8 cellular contexts compared by ENCODE assay signal in the genomic region with DNA sequence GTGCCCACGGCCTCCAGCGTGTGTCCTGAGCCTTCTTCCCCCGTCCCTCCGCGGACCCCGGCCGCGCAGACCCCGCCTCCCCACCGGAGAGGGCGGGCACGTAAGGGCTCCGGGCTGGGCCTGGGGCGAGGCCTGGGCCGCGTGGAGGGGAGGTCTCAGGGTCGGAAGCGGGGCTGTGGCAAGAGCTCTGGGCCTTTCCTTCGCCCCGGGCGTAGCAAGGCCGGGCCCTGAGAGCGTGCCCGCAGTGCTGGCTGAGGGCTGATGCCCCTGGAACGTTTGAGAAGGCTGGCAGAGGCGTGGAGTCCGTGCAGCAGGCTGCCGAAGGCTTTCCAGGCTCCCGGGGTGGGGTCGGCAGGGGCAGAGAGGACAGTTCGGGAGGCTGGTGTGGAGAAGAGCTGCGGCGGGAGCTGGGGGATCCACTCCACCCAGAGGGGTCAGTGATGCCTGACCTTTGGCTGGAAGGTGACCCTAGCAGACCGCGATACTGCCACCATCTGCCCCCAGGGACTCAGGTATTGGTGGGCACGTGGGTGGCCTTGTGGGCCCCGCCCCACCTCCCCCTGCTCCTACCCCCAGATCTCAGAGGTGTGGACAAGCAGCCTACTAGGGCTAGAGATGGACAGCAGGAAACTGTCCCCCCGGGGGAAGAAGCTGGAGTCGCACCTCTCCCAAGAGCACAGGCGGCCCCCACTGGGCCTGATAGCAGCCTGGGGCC. TPM values are rescaled to one million over a fixed set of nuclear protein-coding genes. Genes with fewer than 3 reads are reported as not detected.
DNase-seq lines count a peak whose midpoint lies in the region; ATAC-seq and TF ChIP-seq lines count a peak whose summit lies in the region.

No MANE protein-coding gene starts in this region.

- no peak overlapping the region for H3K27ac Mint-ChIP-seq in WTC11

- TF ChIP-seq POLR2A in IMR-90 (IDR thresholded peaks at IDR 0.05; ENCODE audit: low read depth, low read length): no peak
- TF ChIP-seq POLR2A in esophagus squamous epithelium (IDR thresholded peaks at IDR 0.05): no peak

- H3K36me3 Mint-ChIP-seq in WTC11: peaks cover 42% of the 10 kb centered on the region

- H3K4me3 ChIP-seq in IMR-90 (ENCODE audit: insufficient read depth, low read depth, low read length) (peak overlapping the region; percentile 90), esophagus squamous epithelium (peak overlapping the region; percentile 68 to 92 (median 82)), neuron (ENCODE audit: low read length) (peak overlapping the region; percentile 74)

- 75% methylated on average over 16 of the region's 40 CpGs; no CpG with 5 or more reads in 1 of the 2 experiments for WGBS in IMR-90 (ENCODE audit: extremely low coverage in 2 of 2, insufficient read length in 1 of 2), 2 experiments
- WGBS in esophagus squamous epithelium, 2 donors: 73% methylated on average over 3 of the region's 40 CpGs; no CpG with 5 or more reads in 1 of the 2 donors

- peak; percentile 11 for DNase-seq in IMR-90
- DNase-seq in WTC11 (ENCODE audit: low spot score): no peak
- DNase-seq in esophagus squamous epithelium (lab: John Stamatoyannopoulos, UW): no peak
- DNase-seq in GM19240 (ENCODE audit: insufficient read length, low spot score): no peak

- peak overlapping the region; percentile 91 for H3K4ac ChIP-seq in IMR-90 (ENCODE audit: low read depth, low read length)

- H3K79me1 ChIP-seq in IMR-90 (ENCODE audit: low read depth in 1 of 2, low read length in 2 of 2): peaks cover 22 to 30% of the 10 kb centered on the region in 2 experiments

- peak overlapping the region; percentile 84 for H2AK5ac ChIP-seq in IMR-90 (ENCODE audit: low read depth, low read length)

- ATAC-seq in GM21423 (IDR thresholded peaks at IDR 0.05; ENCODE audit: unreplicated experiment) (peak; percentile 24), IMR-90 (ENCODE audit: low read depth) (peak; percentile 53), WTC11 (peak; percentile 74), HG02763 (IDR thresholded peaks at IDR 0.05; ENCODE audit: unreplicated experiment) (no peak)

- H3K27ac ChIP-seq in IMR-90 (ENCODE audit: insufficient read depth, low read length) (peak overlapping the region; percentile 97), esophagus squamous epithelium (peak overlapping the region; percentile 77 to 92 (median 86))

- TF ChIP-seq CTCF in IMR-90 (conservative IDR thresholded peaks at IDR 0.05; ENCODE audit: low read depth, low read length): no peak
- no peak for TF ChIP-seq CTCF in WTC11 (IDR thresholded peaks at IDR 0.05)
- TF ChIP-seq CTCF in esophagus squamous epithelium (IDR thresholded peaks at IDR 0.05): no peak

- H4K20me1 ChIP-seq in IMR-90 (ENCODE audit: insufficient read depth, low read length): no peaks in the 10 kb centered on the region

- H3K27me3 ChIP-seq in IMR-90 (ENCODE audit: control insufficient read depth, insufficient read depth, low read length): no peaks in the 10 kb centered on the region
- H3K27me3 ChIP-seq in esophagus squamous epithelium: no peaks in the 10 kb centered on the region
- H3K27me3 ChIP-seq in neuron (ENCODE audit: insufficient read depth, low read length): no peaks in the 10 kb centered on the region

- peak overlapping the region; percentile 55 for H3K4me3 Mint-ChIP-seq in WTC11

- CTCF ChIA-PET in IMR-90 (lab: Yijun Ruan, JAX): no interaction called here
- CTCF ChIA-PET in WTC11 (lab: Charles Lee): interaction anchor here (0.7 to 0.8 kb wide), 2 partner anchors 82 to 87 kb away, joined by 3 read pairs; no protein-coding TSS in a partner anchor

- in situ Hi-C loops in IMR-90 (cut with MboI; ENCODE audit: low sequenced_read_pairs): no loop called here

- H3K27me3 Mint-ChIP-seq in WTC11 (ENCODE audit: low read depth): peaks cover 53% of the 10 kb centered on the region

- peaks cover 33% of the 10 kb centered on the region for H3K9me3 Mint-ChIP-seq in WTC11

- H3K36me3 ChIP-seq in ES-I3 (ENCODE audit: insufficient read depth, low read length) (no peaks in the 10 kb centered on the region; the same call in 1 of the 2 replicates), IMR-90 (ENCODE audit: control insufficient read depth, insufficient read depth, low read length) (peaks cover 14% of the 10 kb centered on the region), esophagus squamous epithelium (peaks cover 0 to 42% (median 12%) of the 10 kb centered on the region in 3 donors), neuron (ENCODE audit: insufficient read depth, low read length) (peaks cover 17% of the 10 kb centered on the region)

- H2AFZ ChIP-seq in IMR-90 (replicated peaks; ENCODE audit: low read length, poor library complexity) (peak overlapping the region; percentile 99), neuron (ENCODE audit: low read depth, low read length) (peak overlapping the region; percentile 66)

- no peaks in the 10 kb centered on the region for H3K4me1 ChIP-seq in ES-I3 (ENCODE audit: insufficient read depth, low read length)
- peaks cover 5% of the 10 kb centered on the region; the same call in 1 of the 2 replicates for H3K4me1 ChIP-seq in IMR-90 (ENCODE audit: control insufficient read depth, insufficient read depth, low read length)
- peaks cover 14 to 33% (median 17%) of the 10 kb centered on the region in 3 donors for H3K4me1 ChIP-seq in esophagus squamous epithelium
- H3K4me1 ChIP-seq in neuron (ENCODE audit: insufficient read depth, low read length): peaks cover 14% of the 10 kb centered on the region

- dilution Hi-C loops in IMR-90 (cut with HindIII; ENCODE audit: low sequenced_read_pairs, unreplicated experiment): no loop called here

- no peaks in the 10 kb centered on the region for H3K4me1 Mint-ChIP-seq in WTC11

- no TSS peak for BruUV-seq in IMR-90 (replicated peaks; lab: Mats Ljungman, UMichigan)

- POLR2A ChIA-PET in IMR-90 (lab: Charles Lee; ENCODE audit: unreplicated experiment): no interaction called here
- POLR2A ChIA-PET in WTC11 (lab: Charles Lee): no interaction called here

- H2BK20ac ChIP-seq in IMR-90 (ENCODE audit: low read depth, low read length): no peak overlapping the region

- H3K56ac ChIP-seq in IMR-90 (ENCODE audit: extremely low read depth, insufficient read depth, low read length): peak overlapping the region; percentile 57

- intact Hi-C loops in IMR-90 (cut with micrococcal nuclease) (no loop called here), esophagus squamous epithelium (cut with DNase I) (no loop called here)

- peak overlapping the region; percentile 59 for H3K23ac ChIP-seq in IMR-90 (ENCODE audit: low read depth, low read length)

- H2BK5ac ChIP-seq in IMR-90 (ENCODE audit: low read depth, low read length, poor library complexity, severe bottlenecking): peak overlapping the region; percentile 60

- no peak overlapping the region; the same call in 2 of the 3 replicates for H2BK15ac ChIP-seq in IMR-90 (ENCODE audit: low read depth, low read length)

- H4K8ac ChIP-seq in IMR-90 (ENCODE audit: low read depth in 2 of 2, low read length in 2 of 2): peak overlapping the region; percentile 88 to 93

- peak overlapping the region; percentile 80 for H3K9ac ChIP-seq in ES-I3 (ENCODE audit: low read depth, low read length)
- peak overlapping the region; percentile 82 for H3K9ac ChIP-seq in IMR-90 (ENCODE audit: low read depth, low read length)

- H3K9me3 ChIP-seq in ES-I3 (ENCODE audit: control insufficient read depth, insufficient read depth, low read length): peaks cover 9% of the 10 kb centered on the region
- peaks cover 9% of the 10 kb centered on the region for H3K9me3 ChIP-seq in IMR-90 (ENCODE audit: control insufficient read depth, insufficient read depth, low read length)
- peaks cover 0 to 6% (median 0%) of the 10 kb centered on the region in 3 donors for H3K9me3 ChIP-seq in esophagus squamous epithelium
- H3K9me3 ChIP-seq in neuron (ENCODE audit: low read length): peaks cover 10% of the 10 kb centered on the region

- H2AK9ac ChIP-seq in IMR-90 (replicated peaks; ENCODE audit: low read depth, low read length, poor library complexity): peak overlapping the region; percentile 100

- H2BK120ac ChIP-seq in IMR-90 (ENCODE audit: low read depth, low read length): no peak overlapping the region

- H4K5ac ChIP-seq in IMR-90 (ENCODE audit: low read depth, low read length): peak overlapping the region; percentile 80

- H3K4me2 ChIP-seq in IMR-90 (ENCODE audit: low read depth, low read length): peak overlapping the region; percentile 96

- H4K91ac ChIP-seq in IMR-90 (ENCODE audit: insufficient read depth, low read depth, low read length): no peak overlapping the region; the same call in none of the 2 replicates

- no peaks in the 10 kb centered on the region for H3K9me1 ChIP-seq in IMR-90 (ENCODE audit: insufficient read depth, low read length)

- H3K14ac ChIP-seq in IMR-90 (replicated peaks; ENCODE audit: low read depth, low read length): peak overlapping the region; percentile 91

- H3K18ac ChIP-seq in IMR-90 (ENCODE audit: low read depth, low read length): peak overlapping the region; percentile 3; the same call in 1 of the 2 replicates

- no peak for TF ChIP-seq RAD21 in IMR-90 (IDR thresholded peaks at IDR 0.05; ENCODE audit: low read length)

TF ChIP-seq in IMR-90, 13 proteins besides CTCF, POLR2A, EP300 and RAD21 (continues in another document):
- TF ChIP-seq CEBPB (IDR thresholded peaks at IDR 0.05; ENCODE audit: low read depth, low read length) (no peak), CHD1 (IDR thresholded peaks at IDR 0.05; ENCODE audit: low read depth, low read length) (no peak), BHLHE40 (IDR thresholded peaks at IDR 0.05; ENCODE audit: low read depth, low read length) (no peak), MAFK (IDR thresholded peaks at IDR 0.05; ENCODE audit: low read depth, low read length) (no peak), FOS (IDR thresholded peaks at IDR 0.05; ENCODE audit: low read depth, low read length) (no peak)

TF ChIP-seq in WTC11, 78 proteins besides CTCF, POLR2A, EP300 and RAD21 (continues in another document):
- TF ChIP-seq ETV6 (CRISPR knock-in tag; IDR thresholded peaks at IDR 0.05) (0 out of 2 replicates have a peak, but pooled peaks have one; percentile 39), NFE2L1 (CRISPR knock-in tag; IDR thresholded peaks at IDR 0.05) (peak; percentile 67; the same call in 1 of the 2 replicates), NFYB (CRISPR knock-in tag; conservative IDR thresholded peaks at IDR 0.05; ENCODE audit: low read depth) (peak; percentile 40; the same call in 1 of the 2 replicates)

RNA-seq across cellular contexts. Expression of a gene that starts 0.5 kb away (rescaled TPM):
- total RNA-seq in IMR-90 (2012; rRNA removed): under 0.01 and 0.18 TPM in 2 replicates
- 0.10 and 0.11 TPM in 2 replicates for polyA plus RNA-seq in IMR-90 (2012; rRNA removed)
- polyA plus RNA-seq in IMR-90 (2012; cell fraction: cytosol; rRNA removed): 0.03 and 0.12 TPM in 2 replicates
- 1.5 and 1.6 TPM in 2 replicates for polyA plus RNA-seq in IMR-90 (2012; cell fraction: nucleus; rRNA removed; ENCODE audit: low replicate concordance)
- total RNA-seq in WTC11 (2021): 0.55 to 2.2 TPM (median 0.87 TPM) in 3 replicates
- under 1 TPM in 1 of 4 donors, not detected in 3; 0.57 TPM for total RNA-seq in esophagus squamous epithelium

RNA-seq across cellular contexts. Expression of a gene that starts 20.7 kb away (rescaled TPM):
- total RNA-seq in IMR-90 (2012; rRNA removed): 19.4 and 21.5 TPM in 2 replicates
- polyA plus RNA-seq in IMR-90 (2012; rRNA removed): 61.6 and 74.5 TPM in 2 replicates
- polyA plus RNA-seq in IMR-90 (2012; cell fraction: cytosol; rRNA removed): 55.0 and 55.6 TPM in 2 replicates
- 408 and 869 TPM in 2 replicates for polyA plus RNA-seq in IMR-90 (2012; cell fraction: nucleus; rRNA removed; ENCODE audit: low replicate concordance)
- total RNA-seq in WTC11 (2021): 248 to 279 TPM (median 251 TPM) in 3 replicates
- total RNA-seq in esophagus squamous epithelium: 10 to 100 TPM; 19.9 to 64.7 (median 39.6) TPM
